Comparison of ENCODE assay signal across 7 cellular contexts in the genomic region with DNA sequence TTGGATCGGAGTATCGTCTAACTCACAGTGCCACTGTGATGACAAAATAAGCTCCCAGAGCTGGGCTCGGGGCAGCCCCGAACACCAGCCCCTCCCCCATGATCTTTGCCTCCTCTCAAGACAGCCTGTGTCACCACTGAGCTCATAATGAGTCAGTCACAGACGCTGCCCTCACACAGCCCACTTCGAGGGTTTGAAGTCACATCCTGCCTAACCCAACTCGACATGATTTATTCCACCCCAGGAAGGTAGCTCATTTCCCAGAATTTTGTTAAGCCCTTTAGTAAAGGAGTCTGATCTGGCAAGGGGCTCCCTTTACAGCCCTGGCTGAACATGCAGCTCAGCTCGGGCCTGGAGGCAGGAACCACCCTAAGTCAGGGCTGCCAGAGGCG. TPM values are rescaled to one million over a fixed set of nuclear protein-coding genes. Genes with fewer than 3 reads are reported as not detected.
DNase-seq lines count a peak whose midpoint lies in the region; ATAC-seq and TF ChIP-seq lines count a peak whose summit lies in the region.

No MANE protein-coding gene starts in this region.

- peak in 1 of 2 experiments; percentile 88; a peak in 2 of 4 replicates for TF ChIP-seq EP300 in SK-N-SH (IDR thresholded peaks at IDR 0.05; ENCODE audit: borderline replicate concordance in 1 of 2, low read depth in 1 of 2, low read length in 1 of 2)

- ATAC-seq in GM21786 (IDR thresholded peaks at IDR 0.05; ENCODE audit: unreplicated experiment) (peak; percentile 52), GM21717 (IDR thresholded peaks at IDR 0.05; ENCODE audit: unreplicated experiment) (no peak)
- ATAC-seq in activated naive CD4-positive, alpha-beta T cell treated with anti-CD3 and anti-CD28 coated beads, Interleukin-2, amount 50 U/mL, for 72 hours, result peak; percentile 90 to 92

- no peak overlapping the region for H2AFZ ChIP-seq in SK-N-SH (ENCODE audit: low read depth)
- H2AFZ ChIP-seq in hepatocyte, result no peak overlapping the region

- H3K4me2 ChIP-seq in SK-N-SH (peak overlapping the region; percentile 76), hepatocyte (peak overlapping the region; percentile 72)

- POLR2A ChIA-PET in SK-N-SH (lab: Yijun Ruan, JAX), result no interaction called here

- H4K20me1 ChIP-seq in SK-N-SH (ENCODE audit: insufficient read depth), result peaks cover 100% of the 10 kb centered on the region
- peaks cover 39% of the 10 kb centered on the region for H4K20me1 ChIP-seq in hepatocyte (ENCODE audit: insufficient read depth, poor library complexity, severe bottlenecking)

- CTCF ChIA-PET in SK-N-SH (lab: Yijun Ruan, JAX), result interaction anchor here (0.9 to 1.5 kb wide), 6 partner anchors 10 to 105 kb away, joined by 3 to 5 read pairs (median 4); no protein-coding TSS in a partner anchor

- no peaks in the 10 kb centered on the region for H3K9me3 Mint-ChIP-seq in activated naive CD4-positive, alpha-beta T cell treated with anti-CD3 and anti-CD28 coated beads, Interleukin-2, amount 50 U/mL, for 72 hours

- 9% methylated on average over 7 of the region's 9 CpGs for WGBS in SK-N-SH (ENCODE audit: low lambda C conversion rate)
- 21% methylated on average over 7 of the region's 9 CpGs for WGBS in hepatocyte (ENCODE audit: low lambda C conversion rate, missing lambda C conversion rate)

- peaks cover 58% of the 10 kb centered on the region for H3F3A ChIP-seq in SK-N-SH (replicated peaks; ENCODE audit: insufficient read depth)

- peak overlapping the region; percentile 2 to 84; a peak in 2 of 4 replicates for H3K27ac ChIP-seq in SK-N-SH (ENCODE audit: low read depth in 2 of 2, low read length in 1 of 2)
- H3K27ac ChIP-seq in hepatocyte, result peak overlapping the region; percentile 98

- peaks cover 100% of the 10 kb centered on the region for H3K79me2 ChIP-seq in SK-N-SH (ENCODE audit: insufficient read depth)
- H3K79me2 ChIP-seq in hepatocyte, result peaks cover 95% of the 10 kb centered on the region

- TF ChIP-seq RAD21 in SK-N-SH (IDR thresholded peaks at IDR 0.05; ENCODE audit: low read length), result no peak

- TF ChIP-seq CTCF in SK-N-SH (IDR thresholded peaks at IDR 0.05) (no peak), hepatocyte (IDR thresholded peaks at IDR 0.05; ENCODE audit: poor library complexity) (no peak)

- peak overlapping the region; percentile 77 to 91 for H3K27ac Mint-ChIP-seq in activated naive CD4-positive, alpha-beta T cell treated with anti-CD3 and anti-CD28 coated beads, Interleukin-2, amount 50 U/mL, for 72 hours

- peaks cover 5 to 6% of the 10 kb centered on the region in 2 experiments for H3K36me3 ChIP-seq in SK-N-SH (replicated peaks in 1 of 2; ENCODE audit: control insufficient read depth in 1 of 2, insufficient read depth in 2 of 2, low read length in 1 of 2)
- no peaks in the 10 kb centered on the region for H3K36me3 ChIP-seq in hepatocyte (replicated peaks; ENCODE audit: insufficient read depth, low read depth)

- H3K4me1 ChIP-seq in SK-N-SH (ENCODE audit: control insufficient read depth in 1 of 2, insufficient read depth in 2 of 2, low read depth in 1 of 2, low read length in 1 of 2), result peaks cover 60 to 89% of the 10 kb centered on the region in 2 experiments
- H3K4me1 ChIP-seq in hepatocyte (ENCODE audit: insufficient read depth), result peaks cover 94% of the 10 kb centered on the region

- H3K9ac ChIP-seq in SK-N-SH, result peak overlapping the region; percentile 13; the same call in 1 of the 2 replicates

- H3K4me3 ChIP-seq in SK-N-SH (ENCODE audit: low read depth in 2 of 2, low read length in 1 of 2), result no peak overlapping the region
- no peak overlapping the region for H3K4me3 ChIP-seq in hepatocyte

- DNase-seq in SK-N-SH, result no peak
- DNase-seq in activated naive CD4-positive, alpha-beta T cell treated with anti-CD3 and anti-CD28 coated beads, Interleukin-2, amount 50 U/mL, for 72 hours (ENCODE audit: low spot score in 2 of 2), result peak; percentile 82 to 91
- DNase-seq in hepatocyte (ENCODE audit: low spot score), result peak; percentile 91
- DNase-seq in stimulated activated CD4-positive, alpha-beta T cell treated with anti-CD3 and anti-CD28 coated beads, Interleukin-1b, Interleukin-23, amount 100 ng/mL, for 24 hours (ENCODE audit: low read depth in 4 of 4, low spot score in 1 of 4), result peak; percentile 74 to 92 (median 78)
- no peak for DNase-seq in foreskin melanocyte

- peaks cover 5 to 32% of the 10 kb centered on the region in 2 donors for H3K36me3 Mint-ChIP-seq in activated naive CD4-positive, alpha-beta T cell treated with anti-CD3 and anti-CD28 coated beads, Interleukin-2, amount 50 U/mL, for 72 hours

- H3K9me3 ChIP-seq in SK-N-SH, result no peaks in the 10 kb centered on the region
- no peaks in the 10 kb centered on the region for H3K9me3 ChIP-seq in hepatocyte (ENCODE audit: low read depth)

- H3K9me2 ChIP-seq in SK-N-SH, result no peaks in the 10 kb centered on the region
- no peaks in the 10 kb centered on the region for H3K9me2 ChIP-seq in hepatocyte (replicated peaks; ENCODE audit: insufficient read depth)

- H3K27me3 ChIP-seq in SK-N-SH (ENCODE audit: insufficient read depth), result no peaks in the 10 kb centered on the region
- no peaks in the 10 kb centered on the region for H3K27me3 ChIP-seq in hepatocyte

TF ChIP-seq in SK-N-SH, 30 proteins besides CTCF, POLR2A, EP300 and RAD21 (continues in another document):
- peak; percentile 87; the same call in 1 of the 2 replicates for TF ChIP-seq RXRA (IDR thresholded peaks at IDR 0.05; ENCODE audit: borderline replicate concordance, low read depth)
- TF ChIP-seq TAF1 (IDR thresholded peaks at IDR 0.05; ENCODE audit: borderline replicate concordance, low read depth, low read length), result no peak
- TF ChIP-seq MXI1 (IDR thresholded peaks at IDR 0.05; ENCODE audit: low read depth, low read length), result no peak
- peak; percentile 49; the same call in 1 of the 2 replicates for TF ChIP-seq POLR2AphosphoS5 (IDR thresholded peaks at IDR 0.05; ENCODE audit: low read depth, low read length)
- TF ChIP-seq TCF12 (IDR thresholded peaks at IDR 0.05), result peak; percentile 90
- peak; percentile 60; the same call in 1 of the 2 replicates for TF ChIP-seq MEF2A (IDR thresholded peaks at IDR 0.05; ENCODE audit: borderline replicate concordance, low read depth)
- peak; percentile 97 for TF ChIP-seq FOSL2 (IDR thresholded peaks at IDR 0.05; ENCODE audit: borderline replicate concordance, low read depth)
- TF ChIP-seq EZH2phosphoT487 (IDR thresholded peaks at IDR 0.05; ENCODE audit: borderline replicate concordance, low read depth), result no peak
- peak; percentile 57; the same call in 1 of the 2 replicates for TF ChIP-seq ZBTB33 (IDR thresholded peaks at IDR 0.05; ENCODE audit: borderline replicate concordance, low read depth)
- peak; percentile 88 for TF ChIP-seq JUND (IDR thresholded peaks at IDR 0.05)
- TF ChIP-seq NFIC (IDR thresholded peaks at IDR 0.05; ENCODE audit: borderline replicate concordance), result no peak; the same call in 1 of the 2 replicates
- TF ChIP-seq NRF1 (IDR thresholded peaks at IDR 0.05; ENCODE audit: low read depth, low read length), result no peak
- TF ChIP-seq SIN3A (IDR thresholded peaks at IDR 0.05; ENCODE audit: borderline replicate concordance, low read depth, low read length), result peak; percentile 32; the same call in 1 of the 2 replicates
- TF ChIP-seq GATA2 (CRISPR knock-in tag; IDR thresholded peaks at IDR 0.05), result no peak
- no peak for TF ChIP-seq SMC3 (IDR thresholded peaks at IDR 0.05; ENCODE audit: low read depth, low read length)
- TF ChIP-seq IRF3 (IDR thresholded peaks at IDR 0.05; ENCODE audit: low read depth, low read length), result no peak
- TF ChIP-seq GABPA (IDR thresholded peaks at IDR 0.05; ENCODE audit: low read depth), result peak; percentile 58
- no peak for TF ChIP-seq RCOR1 (IDR thresholded peaks at IDR 0.05; ENCODE audit: low read length)
- peak; percentile 65; the same call in 1 of the 2 replicates for TF ChIP-seq TEAD4 (IDR thresholded peaks at IDR 0.05; ENCODE audit: borderline replicate concordance, insufficient read depth)
- no peak for TF ChIP-seq ELF1 (IDR thresholded peaks at IDR 0.05)
- TF ChIP-seq CHD2 (IDR thresholded peaks at IDR 0.05; ENCODE audit: low read length, partially characterized antibody), result no peak

RNA-seq across cellular contexts. Expression of gene MYH9, which starts 22.8 kb away (rescaled TPM):
- polyA plus RNA-seq in SK-N-SH (2012; rRNA removed), result 202 and 303 TPM in 2 replicates
- polyA plus RNA-seq in SK-N-SH (2012; cell fraction: cytosol; rRNA removed), result 181 and 225 TPM in 2 replicates
- 401 and 439 TPM in 2 replicates for polyA plus RNA-seq in SK-N-SH (2012; cell fraction: nucleus; rRNA removed)
- total RNA-seq in activated naive CD4-positive, alpha-beta T cell treated with anti-CD3 and anti-CD28 coated beads, Interleukin-2, amount 50 U/mL, for 72 hours, result 100 to 1,000 TPM; 521 to 691 TPM
- total RNA-seq in hepatocyte, result 149 and 188 TPM in 2 replicates
- 125 and 140 TPM in 2 replicates for polyA plus RNA-seq in hepatocyte

Comparison
In these comparisons a context has a peak if more than half of its experiments do, and no peak if none do; other contexts are left out.
1. DNase-seq: peak in activated naive CD4-positive, alpha-beta T cell treated with anti-CD3 and anti-CD28 coated beads, Interleukin-2, amount 50 U/mL, for 72 hours (2 of 2), hepatocyte (single experiment) and stimulated activated CD4-positive, alpha-beta T cell treated with anti-CD3 and anti-CD28 coated beads, Interleukin-1b, Interleukin-23, amount 100 ng/mL, for 24 hours (4 of 4); none in SK-N-SH (single experiment) and foreskin melanocyte (single experiment).